17 cellular contexts compared by ENCODE assay signal in genomic region chrX:107562482-107562881, GRCh38.
DNase-seq lines count a peak whose midpoint lies in the region; ATAC-seq, FAIRE-seq and TF ChIP-seq lines count a peak whose summit lies in the region.
"Had no signal": no experiment of that assay in that cellular context is flagged by ENCODE, and none has a peak within 500 bp of the region (broad histone marks: within the 10 kb centered on the region; RNA-seq: fewer than 3 reads in every experiment).

No MANE protein-coding gene starts in this region.

- ATAC-seq in GM18873 (IDR thresholded peaks at IDR 0.05; ENCODE audit: low FRiP score, unreplicated experiment) (no peak), HG02759 (IDR thresholded peaks at IDR 0.05; ENCODE audit: unreplicated experiment) (no peak)
- ATAC-seq: CD8-positive, alpha-beta T cell had no signal

- no peak overlapping the region for H3K4me3 ChIP-seq in epithelial cell of esophagus (ENCODE audit: low read length)
- H3K4me3 ChIP-seq: esophagus squamous epithelium, skin epidermis had no signal

- DNase-seq in ELR (ENCODE audit: low read depth) (peak; percentile 76), RCC 7860 (ENCODE audit: low spot score) (peak; percentile 86), epithelial cell of esophagus (ENCODE audit: low read depth) (peak; percentile 40), non-pigmented ciliary epithelial cell (ENCODE audit: low read depth) (peak; percentile 69), GDM1 (lab: John Stamatoyannopoulos, UW) (no peak), GM12891 (ENCODE audit: insufficient read length, low spot score) (no peak)
- DNase-seq: activated naive CD4-positive, alpha-beta T cell treated with Interleukin-2 at 50 U/mL for 16 hours; CD8-positive, alpha-beta T cell; esophagus squamous epithelium; NCI-H1048; NCI-H510A; substantia nigra had no signal

- FAIRE-seq in RCC 7860 (lab: Jason Lieb, UNC) (peak; percentile 91), GM12891 (lab: Jason Lieb, UNC) (no peak)
- FAIRE-seq: colon, TTC549 had no signal

- no peak for TF ChIP-seq POLR2A in GM12891 (IDR thresholded peaks at IDR 0.05; ENCODE audit: low read depth, low read length)

- no peak for TF ChIP-seq CTCF in epithelial cell of esophagus (IDR thresholded peaks at IDR 0.05; ENCODE audit: insufficient read depth, low read depth, low read length, missing control alignments)

TF ChIP-seq in GM12891, 5 proteins besides CTCF, POLR2A, EP300 and RAD21:
- TF ChIP-seq POLR2AphosphoS5 (IDR thresholded peaks at IDR 0.05; ENCODE audit: low read depth, low read length) (no peak), TAF1 (IDR thresholded peaks at IDR 0.05; ENCODE audit: low read depth, low read length) (no peak), PAX5 (IDR thresholded peaks at IDR 0.05; ENCODE audit: insufficient read depth, low read length, severe bottlenecking) (no peak), POU2F2 (IDR thresholded peaks at IDR 0.05; ENCODE audit: low read depth, low read length) (no peak), SPI1 (IDR thresholded peaks at IDR 0.05; ENCODE audit: low read depth, low read length) (no peak)
TF ChIP-seq in GM12891: peak in this region for 0.

Comparison
In these comparisons a context has a peak if more than half of its experiments do, and no peak if none do; other contexts are left out.
1. DNase-seq: peak in ELR (single experiment), RCC 7860 (single experiment), epithelial cell of esophagus (single experiment) and non-pigmented ciliary epithelial cell (single experiment); none in GDM1 (single experiment) and GM12891 (single experiment).